1 cellular context compared by ENCODE assay signal in the genomic region with DNA sequence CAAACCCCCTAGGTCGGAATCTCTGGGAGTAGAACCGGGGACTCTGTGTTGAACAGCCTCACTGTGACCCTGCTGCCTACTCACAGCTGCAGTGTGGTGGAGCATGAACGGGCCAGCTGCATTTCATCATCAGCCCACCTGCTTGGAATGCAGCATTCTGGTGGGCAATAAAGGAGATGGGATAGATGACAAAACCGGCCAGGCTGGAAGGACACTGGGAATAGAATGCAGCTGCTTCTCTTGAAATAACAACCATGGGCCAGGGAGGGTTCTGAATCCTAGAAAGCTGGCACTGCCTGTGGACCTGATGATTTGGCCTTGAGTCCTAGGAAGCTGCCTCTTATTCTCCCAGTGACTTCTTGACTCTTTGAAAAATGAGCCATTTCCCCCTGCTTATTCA.
TF ChIP-seq lines count a peak whose summit lies in the region.

No MANE protein-coding gene starts in this region.

TF ChIP-seq in A549, 52 proteins besides CTCF, POLR2A, EP300 and RAD21:
- TF ChIP-seq ZFP36 (IDR thresholded peaks at IDR 0.05; ENCODE audit: borderline replicate concordance, partially characterized antibody) = no peak
